20 cellular contexts compared by ENCODE assay signal in the genomic region with DNA sequence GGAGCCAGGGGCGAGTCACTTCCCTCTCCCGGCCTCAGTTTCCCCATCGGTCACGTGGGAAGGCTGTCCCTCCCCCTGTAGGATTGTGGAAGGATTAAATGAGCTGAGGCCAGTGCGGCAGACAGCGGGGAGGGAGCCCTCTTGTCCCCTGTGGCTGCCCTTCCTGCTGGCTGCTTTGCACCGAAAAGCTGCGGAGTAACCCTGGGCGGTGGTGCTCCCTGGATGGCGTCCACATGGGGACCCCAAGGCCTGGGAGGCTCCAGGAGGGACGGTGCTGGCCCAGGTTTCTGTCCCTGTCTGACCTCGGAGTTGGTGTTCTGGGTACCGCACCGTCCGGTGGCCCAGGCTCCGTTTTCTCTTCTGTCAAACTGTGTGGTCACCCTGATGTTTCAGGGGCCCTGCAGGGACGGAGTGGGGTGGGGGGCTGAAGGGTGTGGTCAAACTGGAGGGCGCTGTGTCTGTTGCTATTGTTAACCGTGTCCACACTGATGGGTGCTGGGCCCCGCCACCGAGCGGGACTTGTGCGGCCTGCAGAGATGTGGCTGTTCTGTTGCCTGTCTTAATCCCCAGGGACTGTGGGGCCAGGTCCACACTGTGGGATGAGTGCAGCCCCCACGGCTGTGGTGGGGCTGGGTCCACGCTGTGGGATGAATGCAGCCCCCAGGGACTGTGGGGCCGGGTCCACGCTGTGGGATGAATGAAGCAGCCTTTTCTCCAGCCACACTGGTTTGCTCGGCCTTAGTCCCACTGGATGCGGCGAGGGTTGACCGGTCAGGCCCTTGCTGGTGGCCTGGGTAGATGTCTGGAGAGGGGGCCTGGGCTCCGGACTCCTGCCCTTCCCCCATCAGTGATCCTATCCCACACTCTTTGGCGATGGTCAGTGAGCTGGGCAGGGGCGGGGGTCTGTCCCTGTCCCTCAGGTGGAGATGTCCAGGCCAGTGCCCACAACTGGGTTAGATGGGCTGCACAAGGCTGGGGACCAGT. TPM values are rescaled to one million over a fixed set of nuclear protein-coding genes. Genes with fewer than 3 reads are reported as not detected.
DNase-seq lines count a peak whose midpoint lies in the region; ATAC-seq and TF ChIP-seq lines count a peak whose summit lies in the region.
"Had no signal": no experiment of that assay in that cellular context is flagged by ENCODE, and none has a peak within 500 bp of the region (broad histone marks: within the 10 kb centered on the region; RNA-seq: fewer than 3 reads in every experiment).

No MANE protein-coding gene starts in this region.

- no peaks in the 10 kb centered on the region for H3K9me3 Mint-ChIP-seq in chondrocyte (ENCODE audit: low read depth)
- no peaks in the 10 kb centered on the region for H3K9me3 Mint-ChIP-seq in neural progenitor cell
- H3K9me3 Mint-ChIP-seq: CD4-positive, alpha-beta T cell; GM23338 had no signal

- H3K4me3 Mint-ChIP-seq in chondrocyte (ENCODE audit: unreplicated experiment) = no peak overlapping the region
- H3K4me3 Mint-ChIP-seq in neural progenitor cell = no peak overlapping the region
- H3K4me3 Mint-ChIP-seq: CD4-positive, alpha-beta T cell; GM23338 had no signal

- H3K36me3 ChIP-seq in left ventricle myocardium inferior (no peaks in the 10 kb centered on the region), neural progenitor cell (no peaks in the 10 kb centered on the region), ascending aorta (no peaks in the 10 kb centered on the region)

- H3K27ac ChIP-seq in left ventricle myocardium inferior (replicated peaks) (peak overlapping the region; percentile 99), neural progenitor cell (no peak overlapping the region), ascending aorta (no peak overlapping the region)
- H3K27ac ChIP-seq: A549, KMS-11 had no signal

- H3K27me3 ChIP-seq in left ventricle myocardium inferior (ENCODE audit: low read depth) (no peaks in the 10 kb centered on the region), neural progenitor cell (no peaks in the 10 kb centered on the region), ascending aorta (no peaks in the 10 kb centered on the region)

- peaks cover 9% of the 10 kb centered on the region for H3F3A ChIP-seq in neural progenitor cell (ENCODE audit: low read depth)

- H3K4me3 ChIP-seq in left ventricle myocardium inferior (peak overlapping the region; percentile 22), neural progenitor cell (no peak overlapping the region), ascending aorta (no peak overlapping the region)
- H3K4me3 ChIP-seq: A549, GM12878, GM23338 had no signal

- TF ChIP-seq CTCF in left ventricle myocardium inferior (IDR thresholded peaks at IDR 0.05; ENCODE audit: borderline replicate concordance) (no peak), chondrocyte (IDR thresholded peaks at IDR 0.05) (no peak), neural progenitor cell (IDR thresholded peaks at IDR 0.05) (no peak), ascending aorta (IDR thresholded peaks at IDR 0.05) (no peak)

- no peak for DNase-seq in left ventricle myocardium inferior
- no peak for DNase-seq in left cardiac atrium
- DNase-seq in chondrocyte (ENCODE audit: low spot score) = peak; percentile 89
- DNase-seq in neural progenitor cell (ENCODE audit: low spot score) = no peak
- DNase-seq in central memory CD4-positive, alpha-beta T cell = no peak
- no peak for DNase-seq in cerebellar nuclear complex (lab: John Stamatoyannopoulos, UW)
- DNase-seq in ascending aorta (ENCODE audit: low spot score in 2 of 2) = no peak
- DNase-seq: Calu3; CD4-positive, alpha-beta T cell; DMS79; MM.1S; NCI-H1105; NCI-H187; NCI-H446; NCI-H774; SHP77 treated with DMSO at 0.1 percent for 48 hours had no signal

- H3K9me3 ChIP-seq in left ventricle myocardium inferior (replicated peaks) (no peaks in the 10 kb centered on the region), neural progenitor cell (ENCODE audit: low read depth) (no peaks in the 10 kb centered on the region), ascending aorta (no peaks in the 10 kb centered on the region)
- H3K9me3 ChIP-seq: A549 had no signal

- no peak overlapping the region for H3K27ac Mint-ChIP-seq in chondrocyte (ENCODE audit: unreplicated experiment)
- no peak overlapping the region for H3K27ac Mint-ChIP-seq in neural progenitor cell
- H3K27ac Mint-ChIP-seq: CD4-positive, alpha-beta T cell; GM23338 had no signal

- peaks cover 91% of the 10 kb centered on the region for H4K20me1 ChIP-seq in neural progenitor cell (ENCODE audit: low read depth)

- H3K4me1 Mint-ChIP-seq in chondrocyte (ENCODE audit: low read depth) (peaks cover 41% of the 10 kb centered on the region), neural progenitor cell (peaks cover 18% of the 10 kb centered on the region)

- H3K79me2 ChIP-seq in neural progenitor cell (ENCODE audit: low read depth) = peaks cover 88% of the 10 kb centered on the region

- H2AFZ ChIP-seq in neural progenitor cell (replicated peaks) = no peak overlapping the region
- H2AFZ ChIP-seq: GM23338 had no signal

- no peak overlapping the region for H3K4me2 ChIP-seq in neural progenitor cell
- H3K4me2 ChIP-seq: A549, GM23338, KMS-11 had no signal

- peaks cover 100% of the 10 kb centered on the region for H3K4me1 ChIP-seq in left ventricle myocardium inferior
- H3K4me1 ChIP-seq in neural progenitor cell = peaks cover 6% of the 10 kb centered on the region
- H3K4me1 ChIP-seq in ascending aorta = peaks cover 34 to 68% of the 10 kb centered on the region in 2 donors

- intact Hi-C loops in left ventricle myocardium inferior (cut with micrococcal nuclease) (no loop called here), left cardiac atrium (cut with DNase I) (loop anchor here in 1 of 2 donors (10.0 kb wide), 1 partner anchor 136 kb away; no protein-coding TSS in a partner anchor), ascending aorta (cut with DNase I) (no loop called here)

- no peaks in the 10 kb centered on the region for H3K36me3 Mint-ChIP-seq in chondrocyte (ENCODE audit: low read depth)
- H3K36me3 Mint-ChIP-seq in neural progenitor cell = no peaks in the 10 kb centered on the region

- H3K27me3 Mint-ChIP-seq in chondrocyte (ENCODE audit: low read depth) = no peaks in the 10 kb centered on the region
- no peaks in the 10 kb centered on the region for H3K27me3 Mint-ChIP-seq in neural progenitor cell (ENCODE audit: insufficient read depth, low read depth)

- no peak for ATAC-seq in left cardiac atrium
- ATAC-seq: A549, GM12878, GM23338 had no signal

- H3K9ac ChIP-seq in neural progenitor cell = peak overlapping the region; percentile 37
- H3K9ac ChIP-seq: KMS-11 had no signal

RNA-seq across cellular contexts. Expression of a gene that starts 6.9 kb away (rescaled TPM):
- total RNA-seq in left ventricle myocardium inferior (58.1 TPM), left cardiac atrium (10 to 100 TPM; 55.1 to 64.3 TPM), chondrocyte (62.1 to 68.9 TPM (median 68.1 TPM) in 3 replicates), neural progenitor cell (ENCODE audit: low replicate concordance) (12.4 and 19.5 TPM in 2 replicates), ascending aorta (178 TPM)

RNA-seq across cellular contexts. Expression of a gene that starts 34.8 kb away (rescaled TPM):
- total RNA-seq in left ventricle myocardium inferior = 1.2 TPM
- total RNA-seq in left cardiac atrium = 1 to 10 TPM; 4.3 to 6.1 TPM
- total RNA-seq in chondrocyte = not detected in 3 replicates
- total RNA-seq in neural progenitor cell (ENCODE audit: low replicate concordance) = not detected in 2 replicates
- 7.1 TPM for total RNA-seq in ascending aorta

RNA-seq across cellular contexts. Expression of a gene that starts 38.7 kb away (rescaled TPM):
- total RNA-seq in left ventricle myocardium inferior (799 TPM), left cardiac atrium (100 to 1,000 TPM; 698 to 715 TPM), chondrocyte (223 to 306 TPM (median 303 TPM) in 3 replicates), neural progenitor cell (ENCODE audit: low replicate concordance) (54.6 and 148 TPM in 2 replicates), ascending aorta (559 TPM)
